In genomic region chr2:129302106-129302505, GRCh38 we compare ENCODE assay signal across 21 cellular contexts.
DNase-seq lines count a peak whose midpoint lies in the region; ATAC-seq and TF ChIP-seq lines count a peak whose summit lies in the region.
"Had no signal": no experiment of that assay in that cellular context is flagged by ENCODE, and none has a peak within 500 bp of the region (broad histone marks: within the 10 kb centered on the region; RNA-seq: fewer than 3 reads in every experiment).

No MANE protein-coding gene starts in this region.

- DNase-seq in Right ventricle myocardium superior = no peak
- DNase-seq in Right ventricle myocardium inferior (ENCODE audit: missing footprints) = no peak
- DNase-seq in right cardiac atrium = no peak
- peak; percentile 64 to 74 for DNase-seq in gastrocnemius medialis
- DNase-seq in aorta = no peak
- DNase-seq in NCI-H1436 (lab: John Stamatoyannopoulos, UW) = no peak
- DNase-seq in GDM1 (lab: John Stamatoyannopoulos, UW) = no peak
- DNase-seq in activated T-helper 1 cell treated with anti-CD3 and anti-CD28 coated beads, Interleukin-12 subunit alpha, Interleukin-12 subunit beta, Interleukin-2, Interleukin-4 antibody, amounts not matched to agents 30 ng/mL and 10 ng/mL and 1 ng/mL, durations not matched to agents 14 hours and 24 hours and 36 hours (ENCODE audit: low spot score) = no peak
- DNase-seq: H9; IMR-90; NCI-H1048; NCI-H1436 treated with DMSO at 0.1 percent for 48 hours; NCI-H2081; NCI-H446 treated with DMSO at 0.1 percent for 48 hours; NCI-H69; NK-92 treated with Interleukin-12 subunit alpha and Interleukin-12 subunit beta, amount 100 ng/mL, for 24 hours; Peyer's patch; SHP77 had no signal

- H3K9me3 ChIP-seq in right cardiac atrium (ENCODE audit: control insufficient read depth, low read length) = no peaks in the 10 kb centered on the region
- H3K9me3 ChIP-seq in gastrocnemius medialis = no peaks in the 10 kb centered on the region
- no peaks in the 10 kb centered on the region for H3K9me3 ChIP-seq in aorta (ENCODE audit: control insufficient read depth, low read length)
- H3K9me3 ChIP-seq: MG63, Peyer's patch had no signal

- intact Hi-C loops in Right ventricle myocardium superior (cut with DNase I) = no loop called here
- intact Hi-C loops in Right ventricle myocardium inferior (cut with DNase I) = no loop called here
- intact Hi-C loops in right cardiac atrium (cut with DNase I) = no loop called here
- intact Hi-C loops in gastrocnemius medialis (cut with DNase I; ENCODE audit: low total_unique reads) = no loop called here
- intact Hi-C loops in aorta (cut with DNase I) = no loop called here
- intact Hi-C loops in activated T-helper 1 cell treated with anti-CD3 and anti-CD28 coated beads, Interleukin-12 subunit alpha, Interleukin-12 subunit beta, Interleukin-2, Interleukin-4 antibody, amounts not matched to agents 30 ng/mL and 10 ng/mL and 1 ng/mL, durations not matched to agents 14 hours and 24 hours and 36 hours (cut with micrococcal nuclease) = no loop called here

- H3K4me1 Mint-ChIP-seq in activated T-helper 1 cell treated with anti-CD3 and anti-CD28 coated beads, Interleukin-12 subunit alpha, Interleukin-12 subunit beta, Interleukin-2, Interleukin-4 antibody, amounts not matched to agents 30 ng/mL and 10 ng/mL and 1 ng/mL, durations not matched to agents 14 hours and 24 hours and 36 hours (ENCODE audit: low read depth) = no peaks in the 10 kb centered on the region
- H3K4me1 Mint-ChIP-seq: B cell had no signal

- no peaks in the 10 kb centered on the region for H3K9me3 Mint-ChIP-seq in activated T-helper 1 cell treated with anti-CD3 and anti-CD28 coated beads, Interleukin-12 subunit alpha, Interleukin-12 subunit beta, Interleukin-2, Interleukin-4 antibody, amounts not matched to agents 30 ng/mL and 10 ng/mL and 1 ng/mL, durations not matched to agents 14 hours and 24 hours and 36 hours
- H3K9me3 Mint-ChIP-seq: H9 had no signal

- H3K27ac Mint-ChIP-seq in activated T-helper 1 cell treated with anti-CD3 and anti-CD28 coated beads, Interleukin-12 subunit alpha, Interleukin-12 subunit beta, Interleukin-2, Interleukin-4 antibody, amounts not matched to agents 30 ng/mL and 10 ng/mL and 1 ng/mL, durations not matched to agents 14 hours and 24 hours and 36 hours = no peak overlapping the region
- H3K27ac Mint-ChIP-seq: B cell, H9 had no signal

- no peak for TF ChIP-seq POLR2A in gastrocnemius medialis (IDR thresholded peaks at IDR 0.05)

- peaks cover 15% of the 10 kb centered on the region for H3K4me1 ChIP-seq in right cardiac atrium (ENCODE audit: control insufficient read depth, insufficient read depth, low read length)
- H3K4me1 ChIP-seq in gastrocnemius medialis = peaks cover 12 to 22% of the 10 kb centered on the region in 2 donors
- peaks cover 7 to 18% of the 10 kb centered on the region in 2 donors for H3K4me1 ChIP-seq in aorta (ENCODE audit: control insufficient read depth in 1 of 2, insufficient read depth in 2 of 2, low read length in 2 of 2)
- H3K4me1 ChIP-seq: Peyer's patch had no signal

- in situ Hi-C loops in gastrocnemius medialis (cut with MboI; ENCODE audit: low sequenced_read_pairs in 4 of 4) = no loop called here

- no peaks in the 10 kb centered on the region for H3K27me3 Mint-ChIP-seq in activated T-helper 1 cell treated with anti-CD3 and anti-CD28 coated beads, Interleukin-12 subunit alpha, Interleukin-12 subunit beta, Interleukin-2, Interleukin-4 antibody, amounts not matched to agents 30 ng/mL and 10 ng/mL and 1 ng/mL, durations not matched to agents 14 hours and 24 hours and 36 hours (ENCODE audit: insufficient read depth)

- 61% methylated on average over 6 of the region's 6 CpGs for WGBS in right cardiac atrium
- WGBS in aorta, 2 donors = 32 to 34% methylated on average over 6 of the region's 6 CpGs

- H3K4me3 Mint-ChIP-seq in activated T-helper 1 cell treated with anti-CD3 and anti-CD28 coated beads, Interleukin-12 subunit alpha, Interleukin-12 subunit beta, Interleukin-2, Interleukin-4 antibody, amounts not matched to agents 30 ng/mL and 10 ng/mL and 1 ng/mL, durations not matched to agents 14 hours and 24 hours and 36 hours = no peak overlapping the region
- H3K4me3 Mint-ChIP-seq: B cell, H9 had no signal

- H3K36me3 Mint-ChIP-seq in activated T-helper 1 cell treated with anti-CD3 and anti-CD28 coated beads, Interleukin-12 subunit alpha, Interleukin-12 subunit beta, Interleukin-2, Interleukin-4 antibody, amounts not matched to agents 30 ng/mL and 10 ng/mL and 1 ng/mL, durations not matched to agents 14 hours and 24 hours and 36 hours (ENCODE audit: low read depth) = no peaks in the 10 kb centered on the region

- H3K36me3 ChIP-seq in gastrocnemius medialis (no peaks in the 10 kb centered on the region), aorta (ENCODE audit: control insufficient read depth in 1 of 2, insufficient read depth in 2 of 2, low read length in 1 of 2) (no peaks in the 10 kb centered on the region)
- H3K36me3 ChIP-seq: MG63, Peyer's patch had no signal

- H3K27me3 ChIP-seq in right cardiac atrium (ENCODE audit: control insufficient read depth, insufficient read depth) = no peaks in the 10 kb centered on the region
- H3K27me3 ChIP-seq in gastrocnemius medialis = no peaks in the 10 kb centered on the region
- no peaks in the 10 kb centered on the region for H3K27me3 ChIP-seq in aorta (ENCODE audit: control insufficient read depth in 1 of 2, insufficient read depth in 2 of 2, low read length in 1 of 2)
- H3K27me3 ChIP-seq: MG63, Peyer's patch had no signal

- ATAC-seq in Right ventricle myocardium superior (ENCODE audit: poor library complexity) (peak; percentile 42), Right ventricle myocardium inferior (no peak), right cardiac atrium (peak; percentile 6 to 9), gastrocnemius medialis (peak; percentile 78 to 80), aorta (ENCODE audit: low FRiP score) (peak; percentile 11)

- TF ChIP-seq CTCF in gastrocnemius medialis (IDR thresholded peaks at IDR 0.05 in 4 of 5, conservative IDR thresholded peaks at IDR 0.05 in 1 of 5) = no peak

- H3K27ac ChIP-seq in right cardiac atrium (ENCODE audit: low read length) (no peak overlapping the region), gastrocnemius medialis (peak overlapping the region; percentile 72 to 89 (median 83)), aorta (ENCODE audit: low read depth in 1 of 2, low read length in 2 of 2) (peak overlapping the region in 1 of 2 donors; percentile 50)
- H3K27ac ChIP-seq: HL-60 had no signal

- H3K4me3 ChIP-seq in right cardiac atrium (ENCODE audit: low read length) (no peak overlapping the region), gastrocnemius medialis (no peak overlapping the region), aorta (ENCODE audit: low read length in 2 of 2) (no peak overlapping the region)
- H3K4me3 ChIP-seq: MG63, Peyer's patch had no signal

Comparison
In these comparisons a context has a peak if more than half of its experiments do, and no peak if none do; other contexts are left out.
1. DNase-seq: peak in gastrocnemius medialis (2 of 2); none in Right ventricle myocardium superior (single experiment), Right ventricle myocardium inferior (single experiment), right cardiac atrium (0 of 3), aorta (0 of 2), NCI-H1436 (single experiment), GDM1 (single experiment) and activated T-helper 1 cell treated with anti-CD3 and anti-CD28 coated beads, Interleukin-12 subunit alpha, Interleukin-12 subunit beta, Interleukin-2, Interleukin-4 antibody, amounts not matched to agents 30 ng/mL and 10 ng/mL and 1 ng/mL, durations not matched to agents 14 hours and 24 hours and 36 hours (single experiment).